1 cellular context compared by ENCODE assay signal in the genomic region with DNA sequence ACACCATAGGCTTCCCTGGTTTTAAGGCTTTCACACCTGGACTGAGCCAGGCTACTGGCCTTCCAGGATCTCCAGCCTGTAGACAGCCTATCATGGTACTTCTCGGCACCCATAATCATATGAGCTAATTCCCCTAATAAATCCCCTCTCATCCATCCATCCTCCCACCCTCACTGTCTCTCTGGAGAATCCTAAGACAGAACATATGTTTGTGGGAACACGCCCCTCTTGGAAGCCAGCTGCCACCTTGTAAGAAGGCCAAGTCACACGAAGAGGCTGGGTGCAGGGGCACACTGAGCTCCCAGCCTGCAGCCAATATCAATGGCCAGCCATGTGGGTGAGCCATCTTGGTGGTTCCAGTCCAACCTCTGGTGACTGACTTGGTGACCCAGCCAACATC.
TF ChIP-seq lines count a peak whose summit lies in the region.

No MANE protein-coding gene starts in this region.

TF ChIP-seq in H1, 55 proteins besides CTCF, POLR2A, EP300 and RAD21:
- TF ChIP-seq RNF2 (IDR thresholded peaks at IDR 0.05; ENCODE audit: borderline replicate concordance, low read depth, low read length, missing control alignments, poor library complexity, severe bottlenecking) (no peak), YY1 (IDR thresholded peaks at IDR 0.05; ENCODE audit: low read depth, low read length) (no peak), CEBPB (IDR thresholded peaks at IDR 0.05; ENCODE audit: low read depth, low read length) (no peak), SIX5 (IDR thresholded peaks at IDR 0.05; ENCODE audit: low read depth, low read length) (no peak), TCF12 (IDR thresholded peaks at IDR 0.05; ENCODE audit: low read depth, low read length) (no peak), CBX8 (IDR thresholded peaks at IDR 0.05; ENCODE audit: borderline replicate concordance, low read depth, low read length) (no peak), PHF8 (conservative IDR thresholded peaks at IDR 0.05; ENCODE audit: low read depth, low read length) (no peak), CHD2 (IDR thresholded peaks at IDR 0.05; ENCODE audit: low read length) (no peak), NRF1 (IDR thresholded peaks at IDR 0.05; ENCODE audit: low read depth, low read length) (no peak), EGR1 (IDR thresholded peaks at IDR 0.05; ENCODE audit: borderline replicate concordance, low read depth, low read length) (no peak), ASH2L (IDR thresholded peaks at IDR 0.05; ENCODE audit: low read length) (no peak), SRF (IDR thresholded peaks at IDR 0.05; ENCODE audit: low read depth, low read length) (no peak), KDM5A (IDR thresholded peaks at IDR 0.05; ENCODE audit: low read length) (no peak), KDM4A (IDR thresholded peaks at IDR 0.05; ENCODE audit: low read depth, low read length, severe bottlenecking) (no peak), SUZ12 (IDR thresholded peaks at IDR 0.05; ENCODE audit: low read length) (no peak), HDAC2 (IDR thresholded peaks at IDR 0.05; ENCODE audit: borderline replicate concordance in 1 of 2, low read depth in 2 of 2, low read length in 2 of 2) (no peak), JUND (IDR thresholded peaks at IDR 0.05; ENCODE audit: low read length) (no peak)
- TF ChIP-seq, protein P1, sequence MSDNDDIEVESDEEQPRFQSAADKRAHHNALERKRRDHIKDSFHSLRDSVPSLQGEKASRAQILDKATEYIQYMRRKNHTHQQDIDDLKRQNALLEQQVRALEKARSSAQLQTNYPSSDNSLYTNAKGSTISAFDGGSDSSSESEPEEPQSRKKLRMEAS (IDR thresholded peaks at IDR 0.05), result no peak
